In genomic region chr9:78934880-78935279, GRCh38 we compare ENCODE assay signal across 27 cellular contexts.
DNase-seq lines count a peak whose midpoint lies in the region; ATAC-seq, FAIRE-seq and TF ChIP-seq lines count a peak whose summit lies in the region.
"Had no signal": no experiment of that assay in that cellular context is flagged by ENCODE, and none has a peak within 500 bp of the region (broad histone marks: within the 10 kb centered on the region; RNA-seq: fewer than 3 reads in every experiment).

No MANE protein-coding gene starts in this region.

- no peaks in the 10 kb centered on the region for H3K36me3 ChIP-seq in HepG2 (replicated peaks in 1 of 2; ENCODE audit: control insufficient read depth in 1 of 2, insufficient read depth in 2 of 2, low read length in 2 of 2)
- H3K36me3 ChIP-seq in right lobe of liver: no peaks in the 10 kb centered on the region
- H3K36me3 ChIP-seq: BE2C, BLaER1 had no signal

- no peaks in the 10 kb centered on the region for H3K9me3 Mint-ChIP-seq in HFFc6
- H3K9me3 Mint-ChIP-seq in activated naive CD8-positive, alpha-beta T cell treated with anti-CD3 and anti-CD28 coated beads for 36 hours: no peaks in the 10 kb centered on the region

- no peak overlapping the region for H3K9ac ChIP-seq in HepG2 (ENCODE audit: insufficient read depth, low read depth, low read length)
- H3K9ac ChIP-seq: BLaER1 had no signal

- H3K36me3 Mint-ChIP-seq in HFFc6 (ENCODE audit: low read depth): peaks cover 36% of the 10 kb centered on the region
- H3K36me3 Mint-ChIP-seq in activated naive CD8-positive, alpha-beta T cell treated with anti-CD3 and anti-CD28 coated beads for 36 hours: no peaks in the 10 kb centered on the region
- H3K36me3 Mint-ChIP-seq: CD14-positive monocyte; CD4-positive, alpha-beta memory T cell; CD4-positive, CD25-positive, alpha-beta regulatory T cell; CD8-positive, alpha-beta memory T cell had no signal

- no peak for TF ChIP-seq RAD21 in HepG2 (CRISPR knock-in tag; IDR thresholded peaks at IDR 0.05)

- TF ChIP-seq POLR2A in HepG2 (IDR thresholded peaks at IDR 0.05; ENCODE audit: insufficient read depth in 1 of 2, low read depth in 2 of 2, low read length in 2 of 2) (no peak), right lobe of liver (IDR thresholded peaks at IDR 0.05) (no peak)

- H3K9me3 ChIP-seq in HepG2 (ENCODE audit: low read length) (peaks cover 12% of the 10 kb centered on the region), right lobe of liver (no peaks in the 10 kb centered on the region)
- H3K9me3 ChIP-seq: BE2C, BLaER1 had no signal

- H3K27ac ChIP-seq in HepG2 (ENCODE audit: extremely low read length, insufficient read depth, low read length) (no peak overlapping the region), right lobe of liver (no peak overlapping the region)
- H3K27ac ChIP-seq: 22Rv1, BLaER1 had no signal

- no peaks in the 10 kb centered on the region for H3K79me2 ChIP-seq in HepG2 (ENCODE audit: insufficient read depth, low read length)

- H3K4me3 Mint-ChIP-seq in HFFc6: no peak overlapping the region
- no peak overlapping the region for H3K4me3 Mint-ChIP-seq in activated naive CD8-positive, alpha-beta T cell treated with anti-CD3 and anti-CD28 coated beads for 36 hours
- H3K4me3 Mint-ChIP-seq: CD14-positive monocyte; CD4-positive, alpha-beta memory T cell; CD4-positive, CD25-positive, alpha-beta regulatory T cell; CD8-positive, alpha-beta memory T cell had no signal

- in situ Hi-C loops in HepG2 (cut with HindIII; ENCODE audit: extremely low pct_ligation_motif_present, low pct_unique_long_range_greater_than_20kb): no loop called here

- H3K4me3 ChIP-seq in HepG2 (replicated peaks in 1 of 3; ENCODE audit: insufficient read depth in 1 of 3, low read depth in 2 of 3, low read length in 3 of 3) (no peak overlapping the region), right lobe of liver (no peak overlapping the region)
- H3K4me3 ChIP-seq: BLaER1, GM12878 had no signal

- no TSS peak for BruUV-seq in HepG2 (replicated peaks; lab: Mats Ljungman, UMichigan)

- intact Hi-C loops in HepG2 (cut with micrococcal nuclease; ENCODE audit: unreplicated experiment) (loop anchor here (1.0 kb wide), 1 partner anchor 38 kb away; no protein-coding TSS in a partner anchor), right lobe of liver (cut with DNase I) (no loop called here)

- CTCF ChIA-PET in HepG2 (lab: Yijun Ruan, JAX; ENCODE audit: low intra/inter-chr PET ratio, low total read pairs): no interaction called here

- FAIRE-seq in HepG2 (lab: Jason Lieb, UNC): no peak
- FAIRE-seq: GM12878, GM12892, GM18507, GM19239 had no signal

- H2AFZ ChIP-seq in HepG2 (ENCODE audit: low read length): no peak overlapping the region

- ATAC-seq in HepG2 (no peak), right lobe of liver (no peak)
- ATAC-seq: GM12878 had no signal

- H3K4me1 Mint-ChIP-seq in HFFc6 (ENCODE audit: low read depth): peaks cover 75% of the 10 kb centered on the region
- no peaks in the 10 kb centered on the region for H3K4me1 Mint-ChIP-seq in activated naive CD8-positive, alpha-beta T cell treated with anti-CD3 and anti-CD28 coated beads for 36 hours
- H3K4me1 Mint-ChIP-seq: CD14-positive monocyte; CD4-positive, alpha-beta memory T cell; CD4-positive, CD25-positive, alpha-beta regulatory T cell; CD8-positive, alpha-beta memory T cell had no signal

- DNase-seq in HepG2 (ENCODE audit: low spot score) (no peak), right lobe of liver (no peak), HFFc6 (no peak), NCI-H69 (lab: John Stamatoyannopoulos, UW) (peak; percentile 20), OCI-M1 (lab: John Stamatoyannopoulos, UW) (no peak)
- DNase-seq in activated naive CD8-positive, alpha-beta T cell treated with anti-CD3 and anti-CD28 coated beads for 36 hours: no peak
- DNase-seq: ACHN; BE2C; C1 segment of cervical spinal cord; CD4-positive, alpha-beta memory T cell; CD4-positive, CD25-positive, alpha-beta regulatory T cell; CD8-positive, alpha-beta memory T cell; COR-L47; DMS 273 treated with DMSO at 0.1 percent for 48 hours; DMS153; DMS53; DMS79; DND-41; EL; GDM1 had no signal

- no peaks in the 10 kb centered on the region for H4K20me1 ChIP-seq in HepG2 (ENCODE audit: insufficient read depth, low read length)
- H4K20me1 ChIP-seq: BLaER1 had no signal

- no peaks in the 10 kb centered on the region for H3K4me1 ChIP-seq in HepG2 (ENCODE audit: insufficient read depth, low read length)
- no peaks in the 10 kb centered on the region for H3K4me1 ChIP-seq in right lobe of liver
- H3K4me1 ChIP-seq: BE2C, BLaER1 had no signal

- POLR2A ChIA-PET in HepG2 (lab: Yijun Ruan, JAX): no interaction called here

- H3K4me2 ChIP-seq in HepG2 (ENCODE audit: low read depth, low read length): no peak overlapping the region
- H3K4me2 ChIP-seq: BLaER1 had no signal

- peak overlapping the region; percentile 27 for H3K27ac Mint-ChIP-seq in HFFc6
- H3K27ac Mint-ChIP-seq in activated naive CD8-positive, alpha-beta T cell treated with anti-CD3 and anti-CD28 coated beads for 36 hours: no peak overlapping the region
- H3K27ac Mint-ChIP-seq: CD14-positive monocyte; CD4-positive, alpha-beta memory T cell; CD4-positive, CD25-positive, alpha-beta regulatory T cell; CD8-positive, alpha-beta memory T cell had no signal

- TF ChIP-seq CTCF in HepG2 (CRISPR knock-in tag; IDR thresholded peaks at IDR 0.05) (no peak), right lobe of liver (IDR thresholded peaks at IDR 0.05) (no peak), HFFc6 (IDR thresholded peaks at IDR 0.05) (no peak)

- TF ChIP-seq EP300 in HepG2 (IDR thresholded peaks at IDR 0.05; ENCODE audit: low read depth in 2 of 2, low read length in 2 of 2) (no peak), HepG2 (CRISPR knock-in tag; IDR thresholded peaks at IDR 0.05; ENCODE audit: borderline replicate concordance) (no peak)

- no peaks in the 10 kb centered on the region for H3K27me3 Mint-ChIP-seq in HFFc6 (ENCODE audit: insufficient read depth)
- H3K27me3 Mint-ChIP-seq in activated naive CD8-positive, alpha-beta T cell treated with anti-CD3 and anti-CD28 coated beads for 36 hours: peaks cover under 1% of the 10 kb centered on the region
- H3K27me3 Mint-ChIP-seq: CD4-positive, alpha-beta memory T cell; CD4-positive, CD25-positive, alpha-beta regulatory T cell had no signal

- WGBS in HepG2 (ENCODE audit: low lambda C conversion rate): 0% methylated on average over 1 of the region's 1 CpG
- WGBS in right lobe of liver (ENCODE audit: insufficient coverage, low coverage, low lambda C conversion rate, missing lambda C conversion rate): 27% methylated on average over 1 of the region's 1 CpG

- H3K27me3 ChIP-seq in HepG2 (ENCODE audit: control insufficient read depth in 1 of 2, insufficient read depth in 2 of 2, low read length in 2 of 2) (no peaks in the 10 kb centered on the region), right lobe of liver (no peaks in the 10 kb centered on the region)
- H3K27me3 ChIP-seq: BE2C, BLaER1 had no signal

TF ChIP-seq in HepG2, 621 proteins besides CTCF, POLR2A, EP300 and RAD21:
- TF ChIP-seq MAFK (conservative IDR thresholded peaks at IDR 0.05 in 1 of 2, IDR thresholded peaks at IDR 0.05 in 1 of 2; ENCODE audit: low read length in 2 of 2) (peak; percentile 41 to 69), MAFF (IDR thresholded peaks at IDR 0.05; ENCODE audit: low read depth, low read length) (0 out of 2 replicates have a peak, but pooled peaks have one; percentile 28), ZNF383 (CRISPR knock-in tag; IDR thresholded peaks at IDR 0.05; ENCODE audit: borderline replicate concordance) (no peak), ZNF770 (CRISPR knock-in tag; IDR thresholded peaks at IDR 0.05) (no peak), ZFP37 (CRISPR knock-in tag; IDR thresholded peaks at IDR 0.05; ENCODE audit: borderline replicate concordance) (no peak), ZSCAN12 (CRISPR knock-in tag; IDR thresholded peaks at IDR 0.05) (no peak), SCMH1 (CRISPR knock-in tag; IDR thresholded peaks at IDR 0.05; ENCODE audit: borderline replicate concordance) (no peak), HOXA7 (CRISPR knock-in tag; IDR thresholded peaks at IDR 0.05) (no peak), NONO (IDR thresholded peaks at IDR 0.05) (no peak), NONO (CRISPR knock-in tag; conservative IDR thresholded peaks at IDR 0.05) (no peak)
